8 cellular contexts compared by ENCODE assay signal in genomic region chr12:54725233-54725843, GRCh38.
DNase-seq lines count a peak whose midpoint lies in the region; ATAC-seq and TF ChIP-seq lines count a peak whose summit lies in the region.

No MANE protein-coding gene starts in this region.

- H3K56ac ChIP-seq in IMR-90 (ENCODE audit: extremely low read depth, insufficient read depth, low read length): no peak overlapping the region

- H3K9me3 Mint-ChIP-seq in CD14-positive monocyte: no peaks in the 10 kb centered on the region
- H3K9me3 Mint-ChIP-seq in activated CD8-positive, alpha-beta T cell treated with anti-CD3 and anti-CD28 coated beads for 36 hours: no peaks in the 10 kb centered on the region

- no peak overlapping the region for H4K8ac ChIP-seq in IMR-90 (ENCODE audit: low read depth in 2 of 2, low read length in 2 of 2)

- intact Hi-C loops in CD14-positive monocyte (cut with micrococcal nuclease): loop anchor here in 1 of 2 donors (10.0 kb wide), 1 partner anchor 349 kb away; no protein-coding TSS in a partner anchor
- intact Hi-C loops in IMR-90 (cut with micrococcal nuclease): no loop called here
- intact Hi-C loops in activated CD8-positive, alpha-beta T cell treated with anti-CD3 and anti-CD28 coated beads for 36 hours (cut with micrococcal nuclease): no loop called here
- intact Hi-C loops in sciatic nerve (cut with DNase I): no loop called here

- no peaks in the 10 kb centered on the region for H4K20me1 ChIP-seq in IMR-90 (ENCODE audit: insufficient read depth, low read length)

- H2AK9ac ChIP-seq in IMR-90 (replicated peaks; ENCODE audit: low read depth, low read length, poor library complexity): no peak overlapping the region

- no peak overlapping the region for H2BK15ac ChIP-seq in IMR-90 (ENCODE audit: low read depth, low read length)

- no peaks in the 10 kb centered on the region for H3K36me3 Mint-ChIP-seq in CD14-positive monocyte
- no peaks in the 10 kb centered on the region for H3K36me3 Mint-ChIP-seq in activated CD8-positive, alpha-beta T cell treated with anti-CD3 and anti-CD28 coated beads for 36 hours (ENCODE audit: low read depth)

- H3K27me3 Mint-ChIP-seq in CD14-positive monocyte (ENCODE audit: low read depth in 3 of 3): no peaks in the 10 kb centered on the region
- peaks cover under 1% of the 10 kb centered on the region for H3K27me3 Mint-ChIP-seq in activated CD8-positive, alpha-beta T cell treated with anti-CD3 and anti-CD28 coated beads for 36 hours

- ATAC-seq in IMR-90 (ENCODE audit: low read depth) (no peak), sciatic nerve (no peak), GM18909 (IDR thresholded peaks at IDR 0.05; ENCODE audit: poor library complexity, unreplicated experiment) (no peak), GM19035 (IDR thresholded peaks at IDR 0.05; ENCODE audit: unreplicated experiment) (no peak)
- peak; percentile 17 for ATAC-seq in activated CD8-positive, alpha-beta T cell treated with anti-CD3 and anti-CD28 coated beads for 36 hours

- H3K9me3 ChIP-seq in IMR-90 (ENCODE audit: control insufficient read depth, insufficient read depth, low read length): no peaks in the 10 kb centered on the region

- no CpG with 5 or more reads among the region's 5 CpGs for WGBS in IMR-90 (ENCODE audit: extremely low coverage in 2 of 2, insufficient read length in 1 of 2), 2 experiments

- H3K4me2 ChIP-seq in IMR-90 (ENCODE audit: low read depth, low read length): no peak overlapping the region

- no peak overlapping the region for H2AFZ ChIP-seq in IMR-90 (replicated peaks; ENCODE audit: low read length, poor library complexity)

- TF ChIP-seq POLR2A in IMR-90 (IDR thresholded peaks at IDR 0.05; ENCODE audit: low read depth, low read length): no peak

- dilution Hi-C loops in IMR-90 (cut with HindIII; ENCODE audit: low sequenced_read_pairs, unreplicated experiment): no loop called here

- H3K27me3 ChIP-seq in IMR-90 (ENCODE audit: control insufficient read depth, insufficient read depth, low read length): no peaks in the 10 kb centered on the region; the same call in 1 of the 2 replicates

- no peak overlapping the region for H2AK5ac ChIP-seq in IMR-90 (ENCODE audit: low read depth, low read length)

- POLR2A ChIA-PET in IMR-90 (lab: Charles Lee; ENCODE audit: unreplicated experiment): no interaction called here
- POLR2A ChIA-PET in activated CD8-positive, alpha-beta T cell treated with anti-CD3 and anti-CD28 coated beads for 36 hours (lab: Charles Lee): interaction anchor here (1.1 kb wide), 1 partner anchor 268 kb away, joined by 4 read pairs; no protein-coding TSS in a partner anchor

- H3K9me1 ChIP-seq in IMR-90 (ENCODE audit: insufficient read depth, low read length): no peaks in the 10 kb centered on the region

- H3K27ac Mint-ChIP-seq in CD14-positive monocyte: peak overlapping the region in 1 of 7 donors; percentile 44
- no peak overlapping the region for H3K27ac Mint-ChIP-seq in activated CD8-positive, alpha-beta T cell treated with anti-CD3 and anti-CD28 coated beads for 36 hours

- TF ChIP-seq CTCF in CD14-positive monocyte (IDR thresholded peaks at IDR 0.05): peak; percentile 53
- peak; percentile 20; the same call in 1 of the 2 replicates for TF ChIP-seq CTCF in IMR-90 (conservative IDR thresholded peaks at IDR 0.05; ENCODE audit: low read depth, low read length)
- TF ChIP-seq CTCF in activated CD8-positive, alpha-beta T cell treated with anti-CD3 and anti-CD28 coated beads for 36 hours (IDR thresholded peaks at IDR 0.05): peak; percentile 59

- no peaks in the 10 kb centered on the region for H3K79me1 ChIP-seq in IMR-90 (ENCODE audit: low read depth in 1 of 2, low read length in 2 of 2)

- H3K27ac ChIP-seq in IMR-90 (ENCODE audit: insufficient read depth, low read length): no peak overlapping the region

- no peak overlapping the region for H4K91ac ChIP-seq in IMR-90 (ENCODE audit: insufficient read depth, low read depth, low read length)

- H3K4me1 Mint-ChIP-seq in CD14-positive monocyte: peaks cover 11% of the 10 kb centered on the region
- H3K4me1 Mint-ChIP-seq in activated CD8-positive, alpha-beta T cell treated with anti-CD3 and anti-CD28 coated beads for 36 hours (ENCODE audit: low read depth): peaks cover 7% of the 10 kb centered on the region

- no TSS peak for BruUV-seq in IMR-90 (replicated peaks; lab: Mats Ljungman, UMichigan)

- H3K4me1 ChIP-seq in IMR-90 (ENCODE audit: control insufficient read depth, insufficient read depth, low read length): no peaks in the 10 kb centered on the region

- no peak overlapping the region for H3K9ac ChIP-seq in IMR-90 (ENCODE audit: low read depth, low read length)

- H3K4me3 Mint-ChIP-seq in CD14-positive monocyte: no peak overlapping the region
- no peak overlapping the region for H3K4me3 Mint-ChIP-seq in activated CD8-positive, alpha-beta T cell treated with anti-CD3 and anti-CD28 coated beads for 36 hours

- H3K4me3 ChIP-seq in IMR-90 (ENCODE audit: insufficient read depth, low read depth, low read length): no peak overlapping the region

- H3K14ac ChIP-seq in IMR-90 (replicated peaks; ENCODE audit: low read depth, low read length): no peak overlapping the region

- DNase-seq in CD14-positive monocyte (ENCODE audit: low spot score) (no peak), IMR-90 (no peak), kidney tubule cell (ENCODE audit: low spot score) (peak; percentile 37), sciatic nerve (ENCODE audit: low spot score) (no peak), NCI-H1436 treated with DMSO at 0.1 percent for 48 hours (lab: John Stamatoyannopoulos, UW) (no peak)
- no peak for DNase-seq in activated CD8-positive, alpha-beta T cell treated with anti-CD3 and anti-CD28 coated beads for 36 hours

- no peaks in the 10 kb centered on the region for H3K36me3 ChIP-seq in IMR-90 (ENCODE audit: control insufficient read depth, insufficient read depth, low read length)

- no peak overlapping the region for H3K18ac ChIP-seq in IMR-90 (ENCODE audit: low read depth, low read length)

- H3K23ac ChIP-seq in IMR-90 (ENCODE audit: low read depth, low read length): no peak overlapping the region

- CTCF ChIA-PET in IMR-90 (lab: Yijun Ruan, JAX): interaction anchor here (1.0 to 1.5 kb wide), 3 partner anchors 13 to 539 kb away, joined by 3 to 5 read pairs (median 5); no protein-coding TSS in a partner anchor
- CTCF ChIA-PET in activated CD8-positive, alpha-beta T cell treated with anti-CD3 and anti-CD28 coated beads for 36 hours (lab: Charles Lee): interaction anchor here (0.7 to 2.4 kb wide), 26 partner anchors 10 to 352 kb away, joined by 3 to 33 read pairs (median 4); no protein-coding TSS in a partner anchor

- H2BK20ac ChIP-seq in IMR-90 (ENCODE audit: low read depth, low read length): no peak overlapping the region

- H2BK5ac ChIP-seq in IMR-90 (ENCODE audit: low read depth, low read length, poor library complexity, severe bottlenecking): no peak overlapping the region

- no peak overlapping the region for H4K5ac ChIP-seq in IMR-90 (ENCODE audit: low read depth, low read length)

- in situ Hi-C loops in IMR-90 (cut with MboI; ENCODE audit: low sequenced_read_pairs): no loop called here

- H3K4ac ChIP-seq in IMR-90 (ENCODE audit: low read depth, low read length): no peak overlapping the region

- no peak for TF ChIP-seq RAD21 in IMR-90 (IDR thresholded peaks at IDR 0.05; ENCODE audit: low read length)

- no peak overlapping the region for H2BK120ac ChIP-seq in IMR-90 (ENCODE audit: low read depth, low read length)

TF ChIP-seq in IMR-90, 13 proteins besides CTCF, POLR2A, EP300 and RAD21:
- TF ChIP-seq ELK1 (IDR thresholded peaks at IDR 0.05; ENCODE audit: borderline replicate concordance, low read depth, low read length) (no peak), MAZ (IDR thresholded peaks at IDR 0.05; ENCODE audit: borderline replicate concordance, low read depth, low read length) (no peak), CEBPB (IDR thresholded peaks at IDR 0.05; ENCODE audit: low read depth, low read length) (peak; percentile 4; the same call in 1 of the 2 replicates), RCOR1 (IDR thresholded peaks at IDR 0.05; ENCODE audit: insufficient replicate concordance, low read length) (no peak), SMC3 (IDR thresholded peaks at IDR 0.05; ENCODE audit: low read depth, low read length) (no peak), MAFK (IDR thresholded peaks at IDR 0.05; ENCODE audit: low read depth, low read length) (no peak), NFE2L2 (IDR thresholded peaks at IDR 0.05; ENCODE audit: low read depth, low read length) (no peak)
